In the genomic region with DNA sequence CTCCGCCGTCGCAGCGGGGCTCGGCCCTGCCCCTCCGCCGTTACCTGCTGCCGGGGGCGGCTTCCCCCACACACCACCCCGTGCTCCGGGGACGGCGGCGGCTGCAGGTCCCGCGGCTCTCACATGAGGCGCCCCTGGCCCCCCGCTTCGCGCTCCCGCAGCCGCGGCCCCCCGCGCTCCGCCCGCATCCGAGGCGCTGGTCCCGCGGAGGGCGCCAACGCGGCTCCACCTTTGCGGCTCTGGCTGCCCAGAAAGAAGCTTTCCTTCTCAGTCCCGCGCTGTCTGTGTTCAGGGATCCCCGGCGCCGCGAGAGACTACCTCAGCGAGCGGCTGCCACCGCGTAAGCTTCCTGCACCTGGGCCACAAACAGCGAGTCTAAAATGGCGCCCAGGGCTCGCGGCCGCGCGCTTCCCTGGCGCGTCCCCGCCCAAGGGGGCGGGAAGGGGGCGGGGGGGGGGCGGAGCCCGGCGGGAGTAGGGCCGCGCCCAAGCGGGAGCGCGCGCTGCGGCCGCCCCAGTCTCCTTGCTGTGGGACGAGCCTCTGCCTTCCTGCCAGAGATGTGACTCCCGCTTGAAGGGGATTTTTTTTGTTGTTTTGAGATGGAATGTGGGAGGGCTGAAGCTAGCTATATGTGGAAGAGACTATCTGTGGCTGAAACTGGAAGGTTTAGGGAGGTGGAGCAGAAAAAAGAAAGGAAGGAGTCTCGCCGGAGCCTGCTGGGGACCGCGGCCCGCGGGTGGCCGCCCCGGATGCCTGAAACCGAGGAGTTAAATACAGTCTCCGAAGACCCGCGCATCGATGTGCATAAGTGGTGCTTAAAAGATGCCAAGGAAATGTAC, we compare ENCODE assay signal across 1 cellular context.
A peak's percentile ranks its signal among the peaks of the same experiment; 100 is the strongest.
TF ChIP-seq lines count a peak whose summit lies in the region.

A gene with protein sequence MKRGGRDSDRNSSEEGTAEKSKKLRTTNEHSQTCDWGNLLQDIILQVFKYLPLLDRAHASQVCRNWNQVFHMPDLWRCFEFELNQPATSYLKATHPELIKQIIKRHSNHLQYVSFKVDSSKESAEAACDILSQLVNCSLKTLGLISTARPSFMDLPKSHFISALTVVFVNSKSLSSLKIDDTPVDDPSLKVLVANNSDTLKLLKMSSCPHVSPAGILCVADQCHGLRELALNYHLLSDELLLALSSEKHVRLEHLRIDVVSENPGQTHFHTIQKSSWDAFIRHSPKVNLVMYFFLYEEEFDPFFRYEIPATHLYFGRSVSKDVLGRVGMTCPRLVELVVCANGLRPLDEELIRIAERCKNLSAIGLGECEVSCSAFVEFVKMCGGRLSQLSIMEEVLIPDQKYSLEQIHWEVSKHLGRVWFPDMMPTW (minus strand): TSS at position 377 of the 839 bp plus-strand sequence. CDS start 5,299 bp downstream, outside the sequence.

TF ChIP-seq in K562, 482 proteins besides CTCF, POLR2A, EP300 and RAD21 (continued from another document and continues in another):
- TF ChIP-seq, protein P1, sequence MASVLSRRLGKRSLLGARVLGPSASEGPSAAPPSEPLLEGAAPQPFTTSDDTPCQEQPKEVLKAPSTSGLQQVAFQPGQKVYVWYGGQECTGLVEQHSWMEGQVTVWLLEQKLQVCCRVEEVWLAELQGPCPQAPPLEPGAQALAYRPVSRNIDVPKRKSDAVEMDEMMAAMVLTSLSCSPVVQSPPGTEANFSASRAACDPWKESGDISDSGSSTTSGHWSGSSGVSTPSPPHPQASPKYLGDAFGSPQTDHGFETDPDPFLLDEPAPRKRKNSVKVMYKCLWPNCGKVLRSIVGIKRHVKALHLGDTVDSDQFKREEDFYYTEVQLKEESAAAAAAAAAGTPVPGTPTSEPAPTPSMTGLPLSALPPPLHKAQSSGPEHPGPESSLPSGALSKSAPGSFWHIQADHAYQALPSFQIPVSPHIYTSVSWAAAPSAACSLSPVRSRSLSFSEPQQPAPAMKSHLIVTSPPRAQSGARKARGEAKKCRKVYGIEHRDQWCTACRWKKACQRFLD (CRISPR knock-in tag; IDR thresholded peaks at IDR 0.05), result peak; percentile 79
- TF ChIP-seq KDM5B (IDR thresholded peaks at IDR 0.05; ENCODE audit: insufficient replicate concordance, low read depth, low read length), result peak; percentile 71
- TF ChIP-seq POLR2G (IDR thresholded peaks at IDR 0.05; ENCODE audit: low read depth, low read length), result peak; percentile 92
- TF ChIP-seq RBM22 (IDR thresholded peaks at IDR 0.05; ENCODE audit: low read depth, low read length, poor library complexity, severe bottlenecking), result peak; percentile 7
- TF ChIP-seq, protein P2, sequence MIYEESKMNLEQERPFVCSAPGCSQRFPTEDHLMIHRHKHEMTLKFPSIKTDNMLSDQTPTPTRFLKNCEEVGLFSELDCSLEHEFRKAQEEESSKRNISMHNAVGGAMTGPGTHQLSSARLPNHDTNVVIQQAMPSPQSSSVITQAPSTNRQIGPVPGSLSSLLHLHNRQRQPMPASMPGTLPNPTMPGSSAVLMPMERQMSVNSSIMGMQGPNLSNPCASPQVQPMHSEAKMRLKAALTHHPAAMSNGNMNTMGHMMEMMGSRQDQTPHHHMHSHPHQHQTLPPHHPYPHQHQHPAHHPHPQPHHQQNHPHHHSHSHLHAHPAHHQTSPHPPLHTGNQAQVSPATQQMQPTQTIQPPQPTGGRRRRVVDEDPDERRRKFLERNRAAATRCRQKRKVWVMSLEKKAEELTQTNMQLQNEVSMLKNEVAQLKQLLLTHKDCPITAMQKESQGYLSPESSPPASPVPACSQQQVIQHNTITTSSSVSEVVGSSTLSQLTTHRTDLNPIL (CRISPR knock-in tag; IDR thresholded peaks at IDR 0.05), result no peak
- 0 out of 2 replicates have a peak, but pooled peaks have one; percentile 29 for TF ChIP-seq SMARCA4 (IDR thresholded peaks at IDR 0.05)
- TF ChIP-seq ZNF695 (CRISPR knock-in tag; IDR thresholded peaks at IDR 0.05), result no peak
- peak in 1 of 2 experiments; percentile 79; a peak in 2 of 4 replicates for TF ChIP-seq MAZ (CRISPR knock-in tag; conservative IDR thresholded peaks at IDR 0.05 in 1 of 2, IDR thresholded peaks at IDR 0.05 in 1 of 2)
- peak; percentile 27; the same call in 1 of the 2 replicates for TF ChIP-seq SIN3B (IDR thresholded peaks at IDR 0.05; ENCODE audit: low read depth)
- TF ChIP-seq SP2 (IDR thresholded peaks at IDR 0.05; ENCODE audit: extremely low read depth, low read depth, low read length, poor library complexity, severe bottlenecking), result no peak
- no peak for TF ChIP-seq XRCC3 (IDR thresholded peaks at IDR 0.05)
- TF ChIP-seq EP400 (IDR thresholded peaks at IDR 0.05), result peak; percentile 49; the same call in 1 of the 2 replicates
- TF ChIP-seq ZNF197 (CRISPR knock-in tag; IDR thresholded peaks at IDR 0.05; ENCODE audit: low read depth), result peak; percentile 33; the same call in 1 of the 2 replicates
- peak; percentile 65 for TF ChIP-seq POLR2B (IDR thresholded peaks at IDR 0.05; ENCODE audit: low read depth, partially characterized antibody)
- TF ChIP-seq ADNP (tag; IDR thresholded peaks at IDR 0.05), result no peak
- peak; percentile 85 for TF ChIP-seq POLR2AphosphoS5 (IDR thresholded peaks at IDR 0.05; ENCODE audit: control insufficient read depth, insufficient read depth, low read depth, low read length)
- TF ChIP-seq GTF2E2 (tag; IDR thresholded peaks at IDR 0.05), result peak; percentile 53; the same call in 1 of the 2 replicates
- TF ChIP-seq, protein P3, sequence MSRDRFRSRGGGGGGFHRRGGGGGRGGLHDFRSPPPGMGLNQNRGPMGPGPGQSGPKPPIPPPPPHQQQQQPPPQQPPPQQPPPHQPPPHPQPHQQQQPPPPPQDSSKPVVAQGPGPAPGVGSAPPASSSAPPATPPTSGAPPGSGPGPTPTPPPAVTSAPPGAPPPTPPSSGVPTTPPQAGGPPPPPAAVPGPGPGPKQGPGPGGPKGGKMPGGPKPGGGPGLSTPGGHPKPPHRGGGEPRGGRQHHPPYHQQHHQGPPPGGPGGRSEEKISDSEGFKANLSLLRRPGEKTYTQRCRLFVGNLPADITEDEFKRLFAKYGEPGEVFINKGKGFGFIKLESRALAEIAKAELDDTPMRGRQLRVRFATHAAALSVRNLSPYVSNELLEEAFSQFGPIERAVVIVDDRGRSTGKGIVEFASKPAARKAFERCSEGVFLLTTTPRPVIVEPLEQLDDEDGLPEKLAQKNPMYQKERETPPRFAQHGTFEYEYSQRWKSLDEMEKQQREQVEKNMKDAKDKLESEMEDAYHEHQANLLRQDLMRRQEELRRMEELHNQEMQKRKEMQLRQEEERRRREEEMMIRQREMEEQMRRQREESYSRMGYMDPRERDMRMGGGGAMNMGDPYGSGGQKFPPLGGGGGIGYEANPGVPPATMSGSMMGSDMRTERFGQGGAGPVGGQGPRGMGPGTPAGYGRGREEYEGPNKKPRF (IDR thresholded peaks at IDR 0.05; ENCODE audit: low read depth, low read length), result no peak
- TF ChIP-seq, protein P4, sequence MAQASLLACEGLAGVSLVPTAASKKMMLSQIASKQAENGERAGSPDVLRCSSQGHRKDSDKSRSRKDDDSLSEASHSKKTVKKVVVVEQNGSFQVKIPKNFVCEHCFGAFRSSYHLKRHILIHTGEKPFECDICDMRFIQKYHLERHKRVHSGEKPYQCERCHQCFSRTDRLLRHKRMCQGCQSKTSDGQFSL (CRISPR knock-in tag; IDR thresholded peaks at IDR 0.05), result no peak
- TF ChIP-seq, protein P4 (tag; IDR thresholded peaks at IDR 0.05), result 0 out of 4 replicates have a peak, but pooled peaks of 1 of the 2 experiments have one; percentile 19
- no peak for TF ChIP-seq PRMT5 (CRISPR knock-in tag; IDR thresholded peaks at IDR 0.05)
- TF ChIP-seq POLR2H (tag; IDR thresholded peaks at IDR 0.05; ENCODE audit: low read depth), result peak; percentile 33; the same call in 1 of the 2 replicates
- TF ChIP-seq ZFP36 (IDR thresholded peaks at IDR 0.05; ENCODE audit: low read depth, low read length, partially characterized antibody), result no peak
- 0 out of 2 replicates have a peak, but pooled peaks have one; percentile 51 for TF ChIP-seq ZNF589 (CRISPR knock-in tag; IDR thresholded peaks at IDR 0.05; ENCODE audit: low read depth)
- TF ChIP-seq HNRNPK (IDR thresholded peaks at IDR 0.05; ENCODE audit: low read depth, low read length, poor library complexity, severe bottlenecking), result peak; percentile 9
- TF ChIP-seq TAF1 (IDR thresholded peaks at IDR 0.05; ENCODE audit: control insufficient read depth, extremely low read depth, insufficient read depth, low read length, severe bottlenecking), result peak; percentile 89
- TF ChIP-seq SUPT5H (IDR thresholded peaks at IDR 0.05), result peak; percentile 80
- TF ChIP-seq PHF8 (IDR thresholded peaks at IDR 0.05; ENCODE audit: borderline replicate concordance, low read length), result peak; percentile 90
- TF ChIP-seq YY1 (IDR thresholded peaks at IDR 0.05; ENCODE audit: borderline replicate concordance in 1 of 3, control insufficient read depth in 1 of 3, extremely low read depth in 1 of 3, insufficient read depth in 3 of 3, insufficient read length in 1 of 3, insufficient replicate concordance in 2 of 3, low read depth in 1 of 3, low read length in 2 of 3), result peak; percentile 50 to 94 (median 88)
- TF ChIP-seq SRSF9 (IDR thresholded peaks at IDR 0.05; ENCODE audit: borderline replicate concordance, low read depth, low read length), result no peak
- peak; percentile 52 for TF ChIP-seq RB1 (IDR thresholded peaks at IDR 0.05; ENCODE audit: low read depth)
- TF ChIP-seq ARHGAP35 (IDR thresholded peaks at IDR 0.05; ENCODE audit: partially characterized antibody), result no peak
- no peak for TF ChIP-seq NFXL1 (CRISPR knock-in tag; IDR thresholded peaks at IDR 0.05)
- TF ChIP-seq SMAD3 (CRISPR knock-in tag; conservative IDR thresholded peaks at IDR 0.05), result no peak
- TF ChIP-seq, protein P5, sequence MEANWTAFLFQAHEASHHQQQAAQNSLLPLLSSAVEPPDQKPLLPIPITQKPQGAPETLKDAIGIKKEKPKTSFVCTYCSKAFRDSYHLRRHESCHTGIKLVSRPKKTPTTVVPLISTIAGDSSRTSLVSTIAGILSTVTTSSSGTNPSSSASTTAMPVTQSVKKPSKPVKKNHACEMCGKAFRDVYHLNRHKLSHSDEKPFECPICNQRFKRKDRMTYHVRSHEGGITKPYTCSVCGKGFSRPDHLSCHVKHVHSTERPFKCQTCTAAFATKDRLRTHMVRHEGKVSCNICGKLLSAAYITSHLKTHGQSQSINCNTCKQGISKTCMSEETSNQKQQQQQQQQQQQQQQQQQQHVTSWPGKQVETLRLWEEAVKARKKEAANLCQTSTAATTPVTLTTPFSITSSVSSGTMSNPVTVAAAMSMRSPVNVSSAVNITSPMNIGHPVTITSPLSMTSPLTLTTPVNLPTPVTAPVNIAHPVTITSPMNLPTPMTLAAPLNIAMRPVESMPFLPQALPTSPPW (CRISPR knock-in tag; IDR thresholded peaks at IDR 0.05), result peak; percentile 89
- peak; percentile 89 for TF ChIP-seq ZFX (CRISPR knock-in tag; IDR thresholded peaks at IDR 0.05)
- peak; percentile 3 for TF ChIP-seq PCBP1 (IDR thresholded peaks at IDR 0.05; ENCODE audit: low read depth, low read length, poor library complexity, severe bottlenecking)
- TF ChIP-seq TAF9B (IDR thresholded peaks at IDR 0.05; ENCODE audit: partially characterized antibody), result peak; percentile 40
- TF ChIP-seq NFIC (IDR thresholded peaks at IDR 0.05), result peak; percentile 26; the same call in 1 of the 2 replicates
- peak; percentile 88 for TF ChIP-seq RBFOX2 (IDR thresholded peaks at IDR 0.05; ENCODE audit: low read depth, low read length)
- TF ChIP-seq, protein P6, sequence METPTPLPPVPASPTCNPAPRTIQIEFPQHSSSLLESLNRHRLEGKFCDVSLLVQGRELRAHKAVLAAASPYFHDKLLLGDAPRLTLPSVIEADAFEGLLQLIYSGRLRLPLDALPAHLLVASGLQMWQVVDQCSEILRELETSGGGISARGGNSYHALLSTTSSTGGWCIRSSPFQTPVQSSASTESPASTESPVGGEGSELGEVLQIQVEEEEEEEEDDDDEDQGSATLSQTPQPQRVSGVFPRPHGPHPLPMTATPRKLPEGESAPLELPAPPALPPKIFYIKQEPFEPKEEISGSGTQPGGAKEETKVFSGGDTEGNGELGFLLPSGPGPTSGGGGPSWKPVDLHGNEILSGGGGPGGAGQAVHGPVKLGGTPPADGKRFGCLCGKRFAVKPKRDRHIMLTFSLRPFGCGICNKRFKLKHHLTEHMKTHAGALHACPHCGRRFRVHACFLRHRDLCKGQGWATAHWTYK (CRISPR knock-in tag; IDR thresholded peaks at IDR 0.05), result peak; percentile 35; the same call in 1 of the 2 replicates
- no peak for TF ChIP-seq PTTG1 (tag; IDR thresholded peaks at IDR 0.05; ENCODE audit: low read depth)
- peak; percentile 59 for TF ChIP-seq TBP (optimal IDR thresholded peaks at IDR 0.05; ENCODE audit: low read depth, low read length)
- peak; percentile 39; the same call in 1 of the 2 replicates for TF ChIP-seq PML (IDR thresholded peaks at IDR 0.05; ENCODE audit: low read length)
- TF ChIP-seq NONO (IDR thresholded peaks at IDR 0.05; ENCODE audit: low read depth in 2 of 2, low read length in 1 of 2), result peak in 1 of 2 experiments; percentile 55; a peak in 1 of 4 replicates
- peak; percentile 53 for TF ChIP-seq FIP1L1 (IDR thresholded peaks at IDR 0.05; ENCODE audit: low read depth, low read length, poor library complexity, severe bottlenecking)
- peak; percentile 76 for TF ChIP-seq ZNF766 (CRISPR knock-in tag; conservative IDR thresholded peaks at IDR 0.05)
- TF ChIP-seq, protein P7, sequence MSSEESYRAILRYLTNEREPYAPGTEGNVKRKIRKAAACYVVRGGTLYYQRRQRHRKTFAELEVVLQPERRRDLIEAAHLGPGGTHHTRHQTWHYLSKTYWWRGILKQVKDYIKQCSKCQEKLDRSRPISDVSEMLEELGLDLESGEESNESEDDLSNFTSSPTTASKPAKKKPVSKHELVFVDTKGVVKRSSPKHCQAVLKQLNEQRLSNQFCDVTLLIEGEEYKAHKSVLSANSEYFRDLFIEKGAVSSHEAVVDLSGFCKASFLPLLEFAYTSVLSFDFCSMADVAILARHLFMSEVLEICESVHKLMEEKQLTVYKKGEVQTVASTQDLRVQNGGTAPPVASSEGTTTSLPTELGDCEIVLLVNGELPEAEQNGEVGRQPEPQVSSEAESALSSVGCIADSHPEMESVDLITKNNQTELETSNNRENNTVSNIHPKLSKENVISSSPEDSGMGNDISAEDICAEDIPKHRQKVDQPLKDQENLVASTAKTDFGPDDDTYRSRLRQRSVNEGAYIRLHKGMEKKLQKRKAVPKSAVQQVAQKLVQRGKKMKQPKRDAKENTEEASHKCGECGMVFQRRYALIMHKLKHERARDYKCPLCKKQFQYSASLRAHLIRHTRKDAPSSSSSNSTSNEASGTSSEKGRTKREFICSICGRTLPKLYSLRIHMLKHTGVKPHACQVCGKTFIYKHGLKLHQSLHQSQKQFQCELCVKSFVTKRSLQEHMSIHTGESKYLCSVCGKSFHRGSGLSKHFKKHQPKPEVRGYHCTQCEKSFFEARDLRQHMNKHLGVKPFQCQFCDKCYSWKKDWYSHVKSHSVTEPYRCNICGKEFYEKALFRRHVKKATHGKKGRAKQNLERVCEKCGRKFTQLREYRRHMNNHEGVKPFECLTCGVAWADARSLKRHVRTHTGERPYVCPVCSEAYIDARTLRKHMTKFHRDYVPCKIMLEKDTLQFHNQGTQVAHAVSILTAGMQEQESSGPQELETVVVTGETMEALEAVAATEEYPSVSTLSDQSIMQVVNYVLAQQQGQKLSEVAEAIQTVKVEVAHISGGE (CRISPR knock-in tag; IDR thresholded peaks at IDR 0.05), result 0 out of 6 replicates have a peak, but pooled peaks of 1 of the 3 experiments have one; percentile 43
